In genomic region chr4:157994863-157995262, GRCh38 we compare ENCODE assay signal across 1 cellular context.
A peak's percentile ranks its signal among the peaks of the same experiment; 100 is the strongest.
TF ChIP-seq lines count a peak whose summit lies in the region.

No MANE protein-coding gene starts in this region.

TF ChIP-seq in HepG2, 621 proteins besides CTCF, POLR2A, EP300 and RAD21 (continued from another document):
- TF ChIP-seq, protein P1, sequence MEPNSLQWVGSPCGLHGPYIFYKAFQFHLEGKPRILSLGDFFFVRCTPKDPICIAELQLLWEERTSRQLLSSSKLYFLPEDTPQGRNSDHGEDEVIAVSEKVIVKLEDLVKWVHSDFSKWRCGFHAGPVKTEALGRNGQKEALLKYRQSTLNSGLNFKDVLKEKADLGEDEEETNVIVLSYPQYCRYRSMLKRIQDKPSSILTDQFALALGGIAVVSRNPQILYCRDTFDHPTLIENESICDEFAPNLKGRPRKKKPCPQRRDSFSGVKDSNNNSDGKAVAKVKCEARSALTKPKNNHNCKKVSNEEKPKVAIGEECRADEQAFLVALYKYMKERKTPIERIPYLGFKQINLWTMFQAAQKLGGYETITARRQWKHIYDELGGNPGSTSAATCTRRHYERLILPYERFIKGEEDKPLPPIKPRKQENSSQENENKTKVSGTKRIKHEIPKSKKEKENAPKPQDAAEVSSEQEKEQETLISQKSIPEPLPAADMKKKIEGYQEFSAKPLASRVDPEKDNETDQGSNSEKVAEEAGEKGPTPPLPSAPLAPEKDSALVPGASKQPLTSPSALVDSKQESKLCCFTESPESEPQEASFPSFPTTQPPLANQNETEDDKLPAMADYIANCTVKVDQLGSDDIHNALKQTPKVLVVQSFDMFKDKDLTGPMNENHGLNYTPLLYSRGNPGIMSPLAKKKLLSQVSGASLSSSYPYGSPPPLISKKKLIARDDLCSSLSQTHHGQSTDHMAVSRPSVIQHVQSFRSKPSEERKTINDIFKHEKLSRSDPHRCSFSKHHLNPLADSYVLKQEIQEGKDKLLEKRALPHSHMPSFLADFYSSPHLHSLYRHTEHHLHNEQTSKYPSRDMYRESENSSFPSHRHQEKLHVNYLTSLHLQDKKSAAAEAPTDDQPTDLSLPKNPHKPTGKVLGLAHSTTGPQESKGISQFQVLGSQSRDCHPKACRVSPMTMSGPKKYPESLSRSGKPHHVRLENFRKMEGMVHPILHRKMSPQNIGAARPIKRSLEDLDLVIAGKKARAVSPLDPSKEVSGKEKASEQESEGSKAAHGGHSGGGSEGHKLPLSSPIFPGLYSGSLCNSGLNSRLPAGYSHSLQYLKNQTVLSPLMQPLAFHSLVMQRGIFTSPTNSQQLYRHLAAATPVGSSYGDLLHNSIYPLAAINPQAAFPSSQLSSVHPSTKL (CRISPR knock-in tag; IDR thresholded peaks at IDR 0.05): peak; percentile 100
- TF ChIP-seq NCOA1 (CRISPR knock-in tag; IDR thresholded peaks at IDR 0.05): no peak
- TF ChIP-seq, protein P2, sequence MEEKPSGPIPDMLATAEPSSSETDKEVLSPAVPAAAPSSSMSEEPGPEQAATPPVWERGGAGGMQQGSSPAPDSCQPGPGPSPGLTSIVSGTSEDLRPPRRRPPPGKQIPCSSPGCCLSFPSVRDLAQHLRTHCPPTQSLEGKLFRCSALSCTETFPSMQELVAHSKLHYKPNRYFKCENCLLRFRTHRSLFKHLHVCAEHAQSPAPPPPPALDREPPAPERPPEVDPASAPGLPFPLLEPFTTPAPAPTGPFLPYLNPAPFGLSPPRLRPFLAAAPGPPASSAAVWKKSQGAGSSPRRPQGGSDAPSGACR (CRISPR knock-in tag; IDR thresholded peaks at IDR 0.05): no peak
- TF ChIP-seq GABPA (IDR thresholded peaks at IDR 0.05; ENCODE audit: low read depth, low read length): no peak
- TF ChIP-seq GABPA (CRISPR knock-in tag; IDR thresholded peaks at IDR 0.05; ENCODE audit: low read depth): peak; percentile 65
- no peak; the same call in 1 of the 2 replicates for TF ChIP-seq SOX6 (IDR thresholded peaks at IDR 0.05)
- peak; percentile 100 for TF ChIP-seq SOX6 (CRISPR knock-in tag; IDR thresholded peaks at IDR 0.05)
- TF ChIP-seq GATA4 (IDR thresholded peaks at IDR 0.05; ENCODE audit: borderline replicate concordance, low read depth): peak; percentile 99
- TF ChIP-seq, protein P3, sequence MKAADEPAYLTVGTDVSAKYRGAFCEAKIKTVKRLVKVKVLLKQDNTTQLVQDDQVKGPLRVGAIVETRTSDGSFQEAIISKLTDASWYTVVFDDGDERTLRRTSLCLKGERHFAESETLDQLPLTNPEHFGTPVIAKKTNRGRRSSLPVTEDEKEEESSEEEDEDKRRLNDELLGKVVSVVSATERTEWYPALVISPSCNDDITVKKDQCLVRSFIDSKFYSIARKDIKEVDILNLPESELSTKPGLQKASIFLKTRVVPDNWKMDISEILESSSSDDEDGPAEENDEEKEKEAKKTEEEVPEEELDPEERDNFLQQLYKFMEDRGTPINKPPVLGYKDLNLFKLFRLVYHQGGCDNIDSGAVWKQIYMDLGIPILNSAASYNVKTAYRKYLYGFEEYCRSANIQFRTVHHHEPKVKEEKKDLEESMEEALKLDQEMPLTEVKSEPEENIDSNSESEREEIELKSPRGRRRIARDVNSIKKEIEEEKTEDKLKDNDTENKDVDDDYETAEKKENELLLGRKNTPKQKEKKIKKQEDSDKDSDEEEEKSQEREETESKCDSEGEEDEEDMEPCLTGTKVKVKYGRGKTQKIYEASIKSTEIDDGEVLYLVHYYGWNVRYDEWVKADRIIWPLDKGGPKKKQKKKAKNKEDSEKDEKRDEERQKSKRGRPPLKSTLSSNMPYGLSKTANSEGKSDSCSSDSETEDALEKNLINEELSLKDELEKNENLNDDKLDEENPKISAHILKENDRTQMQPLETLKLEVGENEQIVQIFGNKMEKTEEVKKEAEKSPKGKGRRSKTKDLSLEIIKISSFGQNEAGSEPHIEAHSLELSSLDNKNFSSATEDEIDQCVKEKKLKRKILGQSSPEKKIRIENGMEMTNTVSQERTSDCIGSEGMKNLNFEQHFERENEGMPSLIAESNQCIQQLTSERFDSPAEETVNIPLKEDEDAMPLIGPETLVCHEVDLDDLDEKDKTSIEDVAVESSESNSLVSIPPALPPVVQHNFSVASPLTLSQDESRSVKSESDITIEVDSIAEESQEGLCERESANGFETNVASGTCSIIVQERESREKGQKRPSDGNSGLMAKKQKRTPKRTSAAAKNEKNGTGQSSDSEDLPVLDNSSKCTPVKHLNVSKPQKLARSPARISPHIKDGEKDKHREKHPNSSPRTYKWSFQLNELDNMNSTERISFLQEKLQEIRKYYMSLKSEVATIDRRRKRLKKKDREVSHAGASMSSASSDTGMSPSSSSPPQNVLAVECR (CRISPR knock-in tag; IDR thresholded peaks at IDR 0.05; ENCODE audit: borderline replicate concordance): no peak
- no peak for TF ChIP-seq ZNF263 (CRISPR knock-in tag; IDR thresholded peaks at IDR 0.05)
- TF ChIP-seq, protein P4, sequence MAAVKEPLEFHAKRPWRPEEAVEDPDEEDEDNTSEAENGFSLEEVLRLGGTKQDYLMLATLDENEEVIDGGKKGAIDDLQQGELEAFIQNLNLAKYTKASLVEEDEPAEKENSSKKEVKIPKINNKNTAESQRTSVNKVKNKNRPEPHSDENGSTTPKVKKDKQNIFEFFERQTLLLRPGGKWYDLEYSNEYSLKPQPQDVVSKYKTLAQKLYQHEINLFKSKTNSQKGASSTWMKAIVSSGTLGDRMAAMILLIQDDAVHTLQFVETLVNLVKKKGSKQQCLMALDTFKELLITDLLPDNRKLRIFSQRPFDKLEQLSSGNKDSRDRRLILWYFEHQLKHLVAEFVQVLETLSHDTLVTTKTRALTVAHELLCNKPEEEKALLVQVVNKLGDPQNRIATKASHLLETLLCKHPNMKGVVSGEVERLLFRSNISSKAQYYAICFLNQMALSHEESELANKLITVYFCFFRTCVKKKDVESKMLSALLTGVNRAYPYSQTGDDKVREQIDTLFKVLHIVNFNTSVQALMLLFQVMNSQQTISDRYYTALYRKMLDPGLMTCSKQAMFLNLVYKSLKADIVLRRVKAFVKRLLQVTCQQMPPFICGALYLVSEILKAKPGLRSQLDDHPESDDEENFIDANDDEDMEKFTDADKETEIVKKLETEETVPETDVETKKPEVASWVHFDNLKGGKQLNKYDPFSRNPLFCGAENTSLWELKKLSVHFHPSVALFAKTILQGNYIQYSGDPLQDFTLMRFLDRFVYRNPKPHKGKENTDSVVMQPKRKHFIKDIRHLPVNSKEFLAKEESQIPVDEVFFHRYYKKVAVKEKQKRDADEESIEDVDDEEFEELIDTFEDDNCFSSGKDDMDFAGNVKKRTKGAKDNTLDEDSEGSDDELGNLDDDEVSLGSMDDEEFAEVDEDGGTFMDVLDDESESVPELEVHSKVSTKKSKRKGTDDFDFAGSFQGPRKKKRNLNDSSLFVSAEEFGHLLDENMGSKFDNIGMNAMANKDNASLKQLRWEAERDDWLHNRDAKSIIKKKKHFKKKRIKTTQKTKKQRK (IDR thresholded peaks at IDR 0.05; ENCODE audit: low read length): no peak
- TF ChIP-seq ZNF121 (CRISPR knock-in tag; IDR thresholded peaks at IDR 0.05): no peak
- TF ChIP-seq KLF12 (CRISPR knock-in tag; IDR thresholded peaks at IDR 0.05; ENCODE audit: borderline replicate concordance): no peak
- peak; percentile 72; the same call in 1 of the 2 replicates for TF ChIP-seq YEATS2 (CRISPR knock-in tag; IDR thresholded peaks at IDR 0.05; ENCODE audit: borderline replicate concordance)
- TF ChIP-seq ZNF34 (CRISPR knock-in tag; IDR thresholded peaks at IDR 0.05; ENCODE audit: borderline replicate concordance): no peak
- peak; percentile 19; the same call in 1 of the 2 replicates for TF ChIP-seq EHMT2 (IDR thresholded peaks at IDR 0.05; ENCODE audit: borderline replicate concordance, low read depth, low read length)
- TF ChIP-seq ZNF563 (CRISPR knock-in tag; IDR thresholded peaks at IDR 0.05): no peak
- TF ChIP-seq ZNF687 (CRISPR knock-in tag; IDR thresholded peaks at IDR 0.05): no peak
TF ChIP-seq in HepG2: peak in this region for 221.
